In the genomic region with DNA sequence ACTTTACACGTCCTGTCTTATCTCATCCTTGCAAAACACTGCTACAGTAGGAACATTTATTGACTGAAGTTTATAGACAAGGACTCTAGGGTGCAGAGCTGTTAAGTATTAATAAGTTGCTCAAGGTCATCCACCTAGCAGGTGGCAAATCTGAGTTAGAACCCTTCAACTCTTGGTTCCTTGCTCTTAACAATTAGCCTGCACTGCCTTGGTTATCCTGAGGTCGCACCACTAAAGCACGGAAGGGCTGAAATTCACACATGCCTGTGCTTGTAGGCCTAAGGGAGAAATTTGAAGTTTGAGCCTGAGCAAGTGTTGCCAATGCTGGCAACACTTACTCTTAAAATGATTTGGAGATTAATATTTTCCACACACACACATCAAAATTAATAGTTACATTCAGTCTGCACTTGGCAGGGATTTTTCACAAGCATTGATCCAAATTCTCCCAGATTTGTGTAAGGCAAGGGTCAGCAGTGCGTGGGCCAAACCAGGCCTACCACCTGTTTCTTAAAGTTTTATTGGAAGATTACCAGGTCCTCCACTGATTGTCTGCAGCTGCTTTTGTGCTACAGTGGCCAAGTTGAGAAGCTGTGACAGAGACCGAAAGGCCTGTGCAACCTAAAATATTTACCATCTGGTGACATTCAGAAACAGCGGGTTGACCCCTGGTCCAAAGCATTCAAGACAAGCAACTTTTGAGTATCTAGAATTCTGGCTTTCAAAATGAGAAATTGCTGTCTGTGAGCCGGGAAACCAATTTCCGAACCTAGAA, we compare ENCODE assay signal across 32 cellular contexts. TPM values are rescaled to one million over a fixed set of nuclear protein-coding genes. Genes with fewer than 3 reads are reported as not detected.
DNase-seq lines count a peak whose midpoint lies in the region; ATAC-seq and TF ChIP-seq lines count a peak whose summit lies in the region.
"Had no signal": no experiment of that assay in that cellular context is flagged by ENCODE, and none has a peak within 500 bp of the region (broad histone marks: within the 10 kb centered on the region; RNA-seq: fewer than 3 reads in every experiment).

No MANE protein-coding gene starts in this region.

- peaks cover 6% of the 10 kb centered on the region for H3K27me3 Mint-ChIP-seq in nephron (ENCODE audit: low read depth)

- 68 to 79% (median 74%) methylated on average over 8 of the region's 8 CpGs for WGBS in adrenal gland, 4 donors

- no peak overlapping the region for H3K4me3 ChIP-seq in epithelial cell of esophagus (ENCODE audit: low read length)
- no peak overlapping the region for H3K4me3 ChIP-seq in left ventricle myocardium inferior
- no peak overlapping the region for H3K4me3 ChIP-seq in adrenal gland
- H3K4me3 ChIP-seq: stomach, thyroid gland, uterus had no signal

- no peak overlapping the region for H3K4me3 Mint-ChIP-seq in nephron
- H3K4me3 Mint-ChIP-seq: activated naive CD4-positive, alpha-beta T cell treated with anti-CD3 and anti-CD28 coated beads, Interleukin-2, amount 10 ng/mL, durations not matched to agents 7 days and 5 days; activated T-helper 17 cell treated with anti-CD3 and anti-CD28 coated beads, Interleukin-2, amount 50 U/mL, for 72 hours; CD8-positive, alpha-beta memory T cell; memory B cell had no signal

- TF ChIP-seq CTCF in epithelial cell of esophagus (IDR thresholded peaks at IDR 0.05; ENCODE audit: insufficient read depth, low read depth, low read length, missing control alignments): peak; percentile 27
- TF ChIP-seq CTCF in left ventricle myocardium inferior (IDR thresholded peaks at IDR 0.05; ENCODE audit: borderline replicate concordance): no peak
- no peak for TF ChIP-seq CTCF in nephron (IDR thresholded peaks at IDR 0.05; ENCODE audit: unreplicated experiment in 3 of 3)
- no peak for TF ChIP-seq CTCF in adrenal gland (IDR thresholded peaks at IDR 0.05)

- H3K27me3 ChIP-seq in left ventricle myocardium inferior (ENCODE audit: low read depth) (no peaks in the 10 kb centered on the region), adrenal gland (no peaks in the 10 kb centered on the region)
- H3K27me3 ChIP-seq: BE2C, brain microvascular endothelial cell, stomach, thyroid gland, uterus had no signal

- ATAC-seq in HG02763 (IDR thresholded peaks at IDR 0.05; ENCODE audit: unreplicated experiment): no peak
- ATAC-seq: activated T-helper 17 cell treated with anti-CD3 and anti-CD28 coated beads, Interleukin-2, amount 50 U/mL, for 72 hours had no signal

- H3K36me3 Mint-ChIP-seq in nephron (ENCODE audit: low read depth): peaks cover 34% of the 10 kb centered on the region
- H3K36me3 Mint-ChIP-seq: activated naive CD4-positive, alpha-beta T cell treated with anti-CD3 and anti-CD28 coated beads, Interleukin-2, amount 10 ng/mL, durations not matched to agents 7 days and 5 days; CD8-positive, alpha-beta memory T cell; memory B cell had no signal

- no peaks in the 10 kb centered on the region for H3K9me3 ChIP-seq in left ventricle myocardium inferior (replicated peaks)
- no peaks in the 10 kb centered on the region for H3K9me3 ChIP-seq in adrenal gland (replicated peaks in 1 of 3)
- H3K9me3 ChIP-seq: BE2C, stomach, thyroid gland, uterus had no signal

- H3K9me3 Mint-ChIP-seq in nephron: no peaks in the 10 kb centered on the region
- H3K9me3 Mint-ChIP-seq: activated naive CD4-positive, alpha-beta T cell treated with anti-CD3 and anti-CD28 coated beads, Interleukin-2, amount 10 ng/mL, durations not matched to agents 7 days and 5 days; activated T-helper 17 cell treated with anti-CD3 and anti-CD28 coated beads, Interleukin-2, amount 50 U/mL, for 72 hours; CD8-positive, alpha-beta memory T cell; memory B cell had no signal

- intact Hi-C loops in left ventricle myocardium inferior (cut with micrococcal nuclease): loop anchor here (10.0 kb wide), 1 partner anchor 59 kb away; no protein-coding TSS in a partner anchor
- intact Hi-C loops in adrenal gland (cut with DNase I): no loop called here

- H3K4me1 ChIP-seq in left ventricle myocardium inferior (peaks cover 13% of the 10 kb centered on the region), adrenal gland (replicated peaks in 1 of 2) (no peaks in the 10 kb centered on the region)
- H3K4me1 ChIP-seq: BE2C, thyroid gland, uterus had no signal

- no peak for TF ChIP-seq POLR2A in adrenal gland (IDR thresholded peaks at IDR 0.05)

- H3K27ac Mint-ChIP-seq in nephron: peak overlapping the region; percentile 50 to 75 (median 74)
- H3K27ac Mint-ChIP-seq: activated naive CD4-positive, alpha-beta T cell treated with anti-CD3 and anti-CD28 coated beads, Interleukin-2, amount 10 ng/mL, durations not matched to agents 7 days and 5 days; activated T-helper 17 cell treated with anti-CD3 and anti-CD28 coated beads, Interleukin-2, amount 50 U/mL, for 72 hours; memory B cell had no signal

- DNase-seq in DMS 273 (lab: John Stamatoyannopoulos, UW; ENCODE audit: unreplicated experiment): peak; percentile 42
- DNase-seq in epithelial cell of esophagus (ENCODE audit: low read depth): peak; percentile 38
- no peak for DNase-seq in left ventricle myocardium inferior
- DNase-seq in OCI-M1 (lab: John Stamatoyannopoulos, UW): no peak
- DNase-seq in NCI-H187 (lab: John Stamatoyannopoulos, UW): no peak
- no peak for DNase-seq in adrenal gland
- DNase-seq: activated CD4-positive, alpha-beta T cell treated with anti-CD3 and anti-CD28 coated beads, Interleukin-2, amount 50 U/mL, for 48 hours; activated CD4-positive, CD25-positive, alpha-beta regulatory T cell treated with anti-CD3 and anti-CD28 coated beads, Interleukin-2, amount 50 U/mL, for 72 hours; activated naive CD4-positive, alpha-beta T cell treated with anti-CD3 and anti-CD28 coated beads, Interleukin-2, amount 10 ng/mL, durations not matched to agents 7 days and 5 days; BE2C; brain microvascular endothelial cell; CD8-positive, alpha-beta memory T cell; DMS153; H7; MM.1S; NCI-H1105 treated with DMSO at 0.1 percent for 48 hours; NCI-H2029; NCI-H524 treated with DMSO at 0.1 percent for 48 hours; NK-92 treated with Interleukin-12 subunit alpha and Interleukin-12 subunit beta, amount 100 ng/mL, for 24 hours; right cardiac atrium; SHP77 treated with DMSO at 0.1 percent for 48 hours; stimulated activated CD4-positive, alpha-beta T cell treated with anti-CD3 and anti-CD28 coated beads, Interleukin-12 subunit alpha, Interleukin-12 subunit beta, amount 100 ng/mL, for 4 hours; stimulated activated CD4-positive, alpha-beta T cell treated with anti-CD3 and anti-CD28 coated beads, Interleukin-2, amount 100 ng/mL, for 48 hours; stomach; thyroid gland; uterus had no signal

- H3K36me3 ChIP-seq in left ventricle myocardium inferior (peaks cover 12% of the 10 kb centered on the region), adrenal gland (replicated peaks in 1 of 2) (peaks cover 0 to 3% of the 10 kb centered on the region in 2 donors)
- H3K36me3 ChIP-seq: thyroid gland, uterus had no signal

- H3K4me1 Mint-ChIP-seq in nephron: peaks cover 63% of the 10 kb centered on the region
- H3K4me1 Mint-ChIP-seq: activated naive CD4-positive, alpha-beta T cell treated with anti-CD3 and anti-CD28 coated beads, Interleukin-2, amount 10 ng/mL, durations not matched to agents 7 days and 5 days; CD8-positive, alpha-beta memory T cell; memory B cell had no signal

- H3K27ac ChIP-seq in left ventricle myocardium inferior (replicated peaks) (peak overlapping the region; percentile 33), adrenal gland (no peak overlapping the region)
- H3K27ac ChIP-seq: brain microvascular endothelial cell, KMS-11, stomach, thyroid gland, uterus had no signal

RNA-seq across cellular contexts. Expression of gene APOL5, which starts 16.3 kb away (rescaled TPM):
- total RNA-seq in left ventricle myocardium inferior (not detected), adrenal gland (not detected)
- not detected for polyA plus RNA-seq in adrenal gland
- total RNA-seq: activated T-helper 17 cell treated with anti-CD3 and anti-CD28 coated beads, Interleukin-2, amount 50 U/mL, for 72 hours; CD8-positive, alpha-beta memory T cell; H7; right cardiac atrium; stomach; T-helper 2 cell treated with Interferon-gamma antibody and Interleukin-4, amounts not matched to agents 100 ng/mL and 5 ng/mL, for 36 hours; thyroid gland; uterus had no signal
- polyA plus RNA-seq: CD8-positive, alpha-beta memory T cell; stomach had no signal

Comparison
In these comparisons a context has a peak if more than half of its experiments do, and no peak if none do; other contexts are left out.
1. DNase-seq: peak in DMS 273 (single experiment) and epithelial cell of esophagus (single experiment); none in left ventricle myocardium inferior (single experiment), OCI-M1 (single experiment), NCI-H187 (0 of 2) and adrenal gland (0 of 7).